1 cellular context compared by ENCODE assay signal in the genomic region with DNA sequence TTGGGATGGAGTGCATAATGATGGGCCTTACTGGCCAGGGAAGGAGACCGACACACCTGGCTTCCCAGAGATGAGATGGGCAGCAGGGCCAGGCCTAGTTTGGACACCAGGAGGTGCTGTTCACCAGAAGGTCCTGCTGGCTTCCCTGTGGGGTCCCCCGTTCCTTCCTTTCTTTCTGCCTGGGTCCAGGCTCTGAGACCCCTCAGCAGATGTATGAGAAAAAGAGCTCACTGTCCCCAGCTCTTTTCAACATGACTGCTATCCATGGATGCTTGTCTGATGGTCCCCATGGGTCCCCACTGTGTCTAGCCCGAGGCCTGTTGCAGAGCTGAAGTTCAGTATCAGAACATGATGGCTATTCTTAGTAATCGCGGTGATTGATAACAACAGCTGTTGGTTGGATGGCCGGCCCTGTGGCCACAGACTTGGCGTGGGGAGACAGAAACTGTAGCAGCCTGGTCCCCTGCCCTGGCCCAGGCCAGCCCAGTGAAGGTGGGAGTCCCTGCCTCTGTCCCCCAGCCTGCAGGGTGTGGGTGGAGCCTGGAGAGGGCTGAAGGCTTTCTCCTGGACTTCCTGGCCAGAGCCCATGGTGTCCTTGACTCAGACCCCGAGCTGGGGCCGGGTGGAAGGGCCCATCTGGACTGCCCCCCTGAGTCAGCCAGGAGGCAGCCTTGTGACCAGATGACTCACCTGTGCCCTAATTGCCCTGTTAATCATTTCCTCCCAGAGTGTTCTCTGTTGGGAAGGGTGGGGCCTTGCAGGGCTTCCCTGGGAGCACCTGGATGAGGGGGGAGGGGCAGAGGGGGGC.
A peak's percentile ranks its signal among the peaks of the same experiment; 100 is the strongest.
TF ChIP-seq lines count a peak whose summit lies in the region.

No MANE protein-coding gene starts in this region.

TF ChIP-seq in HepG2, 621 proteins besides CTCF, POLR2A, EP300 and RAD21 (continued from another document and continues in another):
- TF ChIP-seq ZBED4 (CRISPR knock-in tag; IDR thresholded peaks at IDR 0.05; ENCODE audit: borderline replicate concordance) (peak; percentile 48; the same call in 1 of the 2 replicates), ZNF484 (CRISPR knock-in tag; IDR thresholded peaks at IDR 0.05; ENCODE audit: borderline replicate concordance, low read depth) (no peak), JDP2 (CRISPR knock-in tag; IDR thresholded peaks at IDR 0.05; ENCODE audit: borderline replicate concordance) (no peak), MTF1 (CRISPR knock-in tag; IDR thresholded peaks at IDR 0.05) (no peak), CHD4 (IDR thresholded peaks at IDR 0.05; ENCODE audit: borderline replicate concordance, low read length) (peak; percentile 89; the same call in 1 of the 2 replicates), ZMYM2 (CRISPR knock-in tag; IDR thresholded peaks at IDR 0.05) (no peak), SKIL (CRISPR knock-in tag; IDR thresholded peaks at IDR 0.05; ENCODE audit: borderline replicate concordance) (peak; percentile 60; the same call in 1 of the 2 replicates), ZFP91 (CRISPR knock-in tag; IDR thresholded peaks at IDR 0.05; ENCODE audit: borderline replicate concordance) (peak; percentile 63; the same call in 1 of the 2 replicates), HDAC6 (IDR thresholded peaks at IDR 0.05; ENCODE audit: low read depth, low read length) (no peak), ATF1 (CRISPR knock-in tag; IDR thresholded peaks at IDR 0.05) (no peak), NBN (conservative IDR thresholded peaks at IDR 0.05) (no peak), UBTF (CRISPR knock-in tag; IDR thresholded peaks at IDR 0.05) (0 out of 2 replicates have a peak, but pooled peaks have one; percentile 27), BCLAF1 (IDR thresholded peaks at IDR 0.05) (no peak), CREB1 (IDR thresholded peaks at IDR 0.05) (0 out of 2 replicates have a peak, but pooled peaks have one; percentile 6), CREB1 (CRISPR knock-in tag; IDR thresholded peaks at IDR 0.05) (no peak), MEIS2 (CRISPR knock-in tag; IDR thresholded peaks at IDR 0.05) (no peak), SMAD9 (CRISPR knock-in tag; IDR thresholded peaks at IDR 0.05) (no peak), HNF4A (CRISPR knock-in tag; IDR thresholded peaks at IDR 0.05) (peak; percentile 66), SOX6 (IDR thresholded peaks at IDR 0.05) (no peak), SOX6 (CRISPR knock-in tag; IDR thresholded peaks at IDR 0.05) (peak; percentile 66; the same call in 1 of the 2 replicates), ZMAT3 (CRISPR knock-in tag; conservative IDR thresholded peaks at IDR 0.05) (no peak), ZNF790 (CRISPR knock-in tag; IDR thresholded peaks at IDR 0.05; ENCODE audit: borderline replicate concordance) (no peak), SMARCC2 (IDR thresholded peaks at IDR 0.05) (no peak), SP140L (CRISPR knock-in tag; IDR thresholded peaks at IDR 0.05; ENCODE audit: borderline replicate concordance) (no peak), SRF (IDR thresholded peaks at IDR 0.05; ENCODE audit: low read depth, low read length) (no peak)
- TF ChIP-seq, protein P1, sequence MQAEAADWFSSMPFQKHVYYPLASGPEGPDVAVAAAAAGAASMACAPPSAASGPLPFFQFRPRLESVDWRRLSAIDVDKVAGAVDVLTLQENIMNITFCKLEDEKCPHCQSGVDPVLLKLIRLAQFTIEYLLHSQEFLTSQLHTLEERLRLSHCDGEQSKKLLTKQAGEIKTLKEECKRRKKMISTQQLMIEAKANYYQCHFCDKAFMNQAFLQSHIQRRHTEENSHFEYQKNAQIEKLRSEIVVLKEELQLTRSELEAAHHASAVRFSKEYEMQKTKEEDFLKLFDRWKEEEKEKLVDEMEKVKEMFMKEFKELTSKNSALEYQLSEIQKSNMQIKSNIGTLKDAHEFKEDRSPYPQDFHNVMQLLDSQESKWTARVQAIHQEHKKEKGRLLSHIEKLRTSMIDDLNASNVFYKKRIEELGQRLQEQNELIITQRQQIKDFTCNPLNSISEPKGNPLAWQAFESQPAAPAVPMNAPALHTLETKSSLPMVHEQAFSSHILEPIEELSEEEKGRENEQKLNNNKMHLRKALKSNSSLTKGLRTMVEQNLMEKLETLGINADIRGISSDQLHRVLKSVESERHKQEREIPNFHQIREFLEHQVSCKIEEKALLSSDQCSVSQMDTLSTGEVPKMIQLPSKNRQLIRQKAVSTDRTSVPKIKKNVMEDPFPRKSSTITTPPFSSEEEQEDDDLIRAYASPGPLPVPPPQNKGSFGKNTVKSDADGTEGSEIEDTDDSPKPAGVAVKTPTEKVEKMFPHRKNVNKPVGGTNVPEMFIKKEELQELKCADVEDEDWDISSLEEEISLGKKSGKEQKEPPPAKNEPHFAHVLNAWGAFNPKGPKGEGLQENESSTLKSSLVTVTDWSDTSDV (CRISPR knock-in tag; IDR thresholded peaks at IDR 0.05), result no peak
- TF ChIP-seq, protein P2, sequence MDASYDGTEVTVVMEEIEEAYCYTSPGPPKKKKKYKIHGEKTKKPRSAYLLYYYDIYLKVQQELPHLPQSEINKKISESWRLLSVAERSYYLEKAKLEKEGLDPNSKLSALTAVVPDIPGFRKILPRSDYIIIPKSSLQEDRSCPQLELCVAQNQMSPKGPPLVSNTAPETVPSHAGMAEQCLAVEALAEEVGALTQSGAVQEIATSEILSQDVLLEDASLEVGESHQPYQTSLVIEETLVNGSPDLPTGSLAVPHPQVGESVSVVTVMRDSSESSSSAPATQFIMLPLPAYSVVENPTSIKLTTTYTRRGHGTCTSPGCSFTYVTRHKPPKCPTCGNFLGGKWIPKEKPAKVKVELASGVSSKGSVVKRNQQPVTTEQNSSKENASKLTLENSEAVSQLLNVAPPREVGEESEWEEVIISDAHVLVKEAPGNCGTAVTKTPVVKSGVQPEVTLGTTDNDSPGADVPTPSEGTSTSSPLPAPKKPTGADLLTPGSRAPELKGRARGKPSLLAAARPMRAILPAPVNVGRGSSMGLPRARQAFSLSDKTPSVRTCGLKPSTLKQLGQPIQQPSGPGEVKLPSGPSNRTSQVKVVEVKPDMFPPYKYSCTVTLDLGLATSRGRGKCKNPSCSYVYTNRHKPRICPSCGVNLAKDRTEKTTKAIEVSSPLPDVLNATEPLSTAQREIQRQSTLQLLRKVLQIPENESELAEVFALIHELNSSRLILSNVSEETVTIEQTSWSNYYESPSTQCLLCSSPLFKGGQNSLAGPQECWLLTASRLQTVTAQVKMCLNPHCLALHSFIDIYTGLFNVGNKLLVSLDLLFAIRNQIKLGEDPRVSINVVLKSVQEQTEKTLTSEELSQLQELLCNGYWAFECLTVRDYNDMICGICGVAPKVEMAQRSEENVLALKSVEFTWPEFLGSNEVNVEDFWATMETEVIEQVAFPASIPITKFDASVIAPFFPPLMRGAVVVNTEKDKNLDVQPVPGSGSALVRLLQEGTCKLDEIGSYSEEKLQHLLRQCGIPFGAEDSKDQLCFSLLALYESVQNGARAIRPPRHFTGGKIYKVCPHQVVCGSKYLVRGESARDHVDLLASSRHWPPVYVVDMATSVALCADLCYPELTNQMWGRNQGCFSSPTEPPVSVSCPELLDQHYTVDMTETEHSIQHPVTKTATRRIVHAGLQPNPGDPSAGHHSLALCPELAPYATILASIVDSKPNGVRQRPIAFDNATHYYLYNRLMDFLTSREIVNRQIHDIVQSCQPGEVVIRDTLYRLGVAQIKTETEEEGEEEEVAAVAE (CRISPR knock-in tag; IDR thresholded peaks at IDR 0.05; ENCODE audit: borderline replicate concordance), result no peak
